ENCODE assay signal across 1 cellular context in the genomic region with DNA sequence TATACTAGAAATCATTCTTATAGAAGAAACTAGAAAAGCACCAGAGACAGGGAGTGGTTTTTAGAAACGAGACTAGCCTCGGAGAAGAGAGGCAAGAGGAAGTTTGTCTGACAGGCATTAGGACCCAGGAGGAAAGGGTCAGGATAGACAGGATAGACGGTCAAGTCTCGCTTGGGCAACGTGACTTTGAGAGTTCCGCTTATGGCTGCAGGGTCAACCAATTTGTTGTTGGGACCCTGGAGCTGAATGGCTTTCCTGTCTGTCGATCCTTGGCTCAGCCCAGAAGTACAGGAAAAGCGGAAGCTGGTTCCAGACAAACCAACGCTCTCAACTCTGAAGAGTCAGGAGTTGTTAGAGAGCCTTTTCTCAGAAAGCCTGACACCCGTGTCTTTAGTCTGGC.
TF ChIP-seq lines count a peak whose summit lies in the region.

No MANE protein-coding gene starts in this region.

TF ChIP-seq in HepG2, 621 proteins besides CTCF, POLR2A, EP300 and RAD21 (continued from another document):
- TF ChIP-seq, protein P1, sequence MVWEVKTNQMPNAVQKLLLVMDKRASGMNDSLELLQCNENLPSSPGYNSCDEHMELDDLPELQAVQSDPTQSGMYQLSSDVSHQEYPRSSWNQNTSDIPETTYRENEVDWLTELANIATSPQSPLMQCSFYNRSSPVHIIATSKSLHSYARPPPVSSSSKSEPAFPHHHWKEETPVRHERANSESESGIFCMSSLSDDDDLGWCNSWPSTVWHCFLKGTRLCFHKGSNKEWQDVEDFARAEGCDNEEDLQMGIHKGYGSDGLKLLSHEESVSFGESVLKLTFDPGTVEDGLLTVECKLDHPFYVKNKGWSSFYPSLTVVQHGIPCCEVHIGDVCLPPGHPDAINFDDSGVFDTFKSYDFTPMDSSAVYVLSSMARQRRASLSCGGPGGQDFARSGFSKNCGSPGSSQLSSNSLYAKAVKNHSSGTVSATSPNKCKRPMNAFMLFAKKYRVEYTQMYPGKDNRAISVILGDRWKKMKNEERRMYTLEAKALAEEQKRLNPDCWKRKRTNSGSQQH (CRISPR knock-in tag; IDR thresholded peaks at IDR 0.05; ENCODE audit: low read depth), result no peak
- no peak for TF ChIP-seq ZNF430 (CRISPR knock-in tag; IDR thresholded peaks at IDR 0.05)
- TF ChIP-seq POLR2G (IDR thresholded peaks at IDR 0.05; ENCODE audit: low read depth, low read length), result peak; percentile 54; the same call in 1 of the 2 replicates
- no peak for TF ChIP-seq YY1 (IDR thresholded peaks at IDR 0.05; ENCODE audit: insufficient read depth, insufficient replicate concordance, low read depth, low read length)
- TF ChIP-seq GABPA (IDR thresholded peaks at IDR 0.05; ENCODE audit: low read depth, low read length), result no peak
- 0 out of 2 replicates have a peak, but pooled peaks have one; percentile 14 for TF ChIP-seq GABPA (CRISPR knock-in tag; IDR thresholded peaks at IDR 0.05; ENCODE audit: low read depth)
TF ChIP-seq in HepG2: peak in this region for 4.
